ENCODE assay signal across 1 cellular context in the genomic region with DNA sequence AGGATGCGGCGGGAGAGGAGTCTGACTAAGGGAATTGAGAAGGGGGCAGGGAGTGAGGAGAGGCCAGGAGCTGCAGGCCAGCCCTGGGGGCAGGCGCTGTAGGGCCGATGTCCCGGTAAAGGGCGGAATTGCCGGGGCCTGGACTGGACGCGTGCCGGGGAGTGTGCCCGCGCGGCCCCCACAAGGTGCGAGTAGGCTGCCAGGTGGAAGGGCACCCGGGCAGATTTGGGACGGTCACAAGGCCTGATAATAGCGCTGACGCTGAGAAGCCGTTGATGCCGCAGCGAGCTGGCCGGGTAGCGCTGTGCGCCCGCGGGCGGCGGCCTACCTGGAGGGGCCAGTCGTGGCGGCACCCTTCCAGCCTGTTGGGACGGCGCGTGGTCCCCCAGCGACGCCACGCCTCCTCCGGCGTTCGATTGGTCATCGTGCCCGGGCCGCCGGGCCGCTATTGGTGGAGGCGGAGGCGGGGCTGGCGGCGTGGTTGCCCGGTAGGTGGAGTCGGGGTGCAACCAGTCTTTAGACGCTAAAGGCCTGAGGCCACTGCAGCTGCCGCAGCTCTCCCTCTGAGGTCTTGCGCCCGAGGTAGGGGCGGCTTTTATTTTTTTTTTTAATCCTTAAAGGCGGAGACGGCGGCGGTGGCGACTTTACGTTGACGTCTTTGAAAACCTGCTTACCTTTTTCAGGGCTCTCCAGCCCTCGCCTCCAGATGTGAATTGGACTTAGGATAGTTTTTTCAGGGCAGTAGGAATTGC.
TF ChIP-seq lines count a peak whose summit lies in the region.

No MANE protein-coding gene starts in this region.

TF ChIP-seq in HepG2, 621 proteins besides CTCF, POLR2A, EP300 and RAD21 (continued from another document and continues in another):
- TF ChIP-seq, protein P1, sequence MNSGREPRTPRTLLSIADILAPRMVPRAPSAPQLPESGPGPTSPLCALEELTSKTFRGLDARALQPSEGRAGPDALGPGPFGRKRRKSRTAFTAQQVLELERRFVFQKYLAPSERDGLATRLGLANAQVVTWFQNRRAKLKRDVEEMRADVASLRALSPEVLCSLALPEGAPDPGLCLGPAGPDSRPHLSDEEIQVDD (CRISPR knock-in tag; IDR thresholded peaks at IDR 0.05; ENCODE audit: borderline replicate concordance), result peak; percentile 69; the same call in 1 of the 2 replicates
- TF ChIP-seq KLF16 (CRISPR knock-in tag; IDR thresholded peaks at IDR 0.05) (0 out of 4 replicates have a peak, but pooled peaks of 1 of the 2 experiments have one; percentile 37), PHF8 (CRISPR knock-in tag; IDR thresholded peaks at IDR 0.05) (peak; percentile 66), MYNN (CRISPR knock-in tag; IDR thresholded peaks at IDR 0.05; ENCODE audit: low read depth) (0 out of 2 replicates have a peak, but pooled peaks have one; percentile 41), ZNF772 (CRISPR knock-in tag; IDR thresholded peaks at IDR 0.05) (peak; percentile 68; the same call in 1 of the 2 replicates), TAF15 (IDR thresholded peaks at IDR 0.05; ENCODE audit: low read depth, low read length, poor library complexity, severe bottlenecking) (peak; percentile 22), ZNF383 (CRISPR knock-in tag; IDR thresholded peaks at IDR 0.05; ENCODE audit: borderline replicate concordance) (peak; percentile 18; the same call in 1 of the 2 replicates), HNF4G (IDR thresholded peaks at IDR 0.05; ENCODE audit: borderline replicate concordance, low read depth, low read length) (no peak), HNF4G (CRISPR knock-in tag; IDR thresholded peaks at IDR 0.05; ENCODE audit: borderline replicate concordance, low read depth) (peak; percentile 59; the same call in 1 of the 2 replicates), LCORL (IDR thresholded peaks at IDR 0.05) (no peak), LCORL (CRISPR knock-in tag; IDR thresholded peaks at IDR 0.05) (no peak), RFX1 (IDR thresholded peaks at IDR 0.05) (peak; percentile 6; the same call in 1 of the 2 replicates), HNRNPL (IDR thresholded peaks at IDR 0.05; ENCODE audit: low read depth, low read length) (0 out of 2 replicates have a peak, but pooled peaks have one; percentile 29), YEATS2 (CRISPR knock-in tag; IDR thresholded peaks at IDR 0.05; ENCODE audit: borderline replicate concordance) (peak; percentile 24; the same call in 1 of the 2 replicates), KMT2B (CRISPR knock-in tag; IDR thresholded peaks at IDR 0.05) (peak; percentile 31; the same call in 1 of the 2 replicates), HNRNPK (IDR thresholded peaks at IDR 0.05; ENCODE audit: low read depth, low read length, poor library complexity, severe bottlenecking) (peak; percentile 65), PCBP2 (optimal IDR thresholded peaks at IDR 0.05; ENCODE audit: low read depth, low read length, poor library complexity, severe bottlenecking) (no peak), ZBTB38 (CRISPR knock-in tag; IDR thresholded peaks at IDR 0.05) (peak; percentile 34; the same call in 1 of the 2 replicates), ZNF350 (CRISPR knock-in tag; IDR thresholded peaks at IDR 0.05; ENCODE audit: borderline replicate concordance, low read depth) (peak; percentile 44; the same call in 1 of the 2 replicates), ZNF615 (CRISPR knock-in tag; IDR thresholded peaks at IDR 0.05; ENCODE audit: borderline replicate concordance) (0 out of 2 replicates have a peak, but pooled peaks have one; percentile 21)
- TF ChIP-seq, protein P2, sequence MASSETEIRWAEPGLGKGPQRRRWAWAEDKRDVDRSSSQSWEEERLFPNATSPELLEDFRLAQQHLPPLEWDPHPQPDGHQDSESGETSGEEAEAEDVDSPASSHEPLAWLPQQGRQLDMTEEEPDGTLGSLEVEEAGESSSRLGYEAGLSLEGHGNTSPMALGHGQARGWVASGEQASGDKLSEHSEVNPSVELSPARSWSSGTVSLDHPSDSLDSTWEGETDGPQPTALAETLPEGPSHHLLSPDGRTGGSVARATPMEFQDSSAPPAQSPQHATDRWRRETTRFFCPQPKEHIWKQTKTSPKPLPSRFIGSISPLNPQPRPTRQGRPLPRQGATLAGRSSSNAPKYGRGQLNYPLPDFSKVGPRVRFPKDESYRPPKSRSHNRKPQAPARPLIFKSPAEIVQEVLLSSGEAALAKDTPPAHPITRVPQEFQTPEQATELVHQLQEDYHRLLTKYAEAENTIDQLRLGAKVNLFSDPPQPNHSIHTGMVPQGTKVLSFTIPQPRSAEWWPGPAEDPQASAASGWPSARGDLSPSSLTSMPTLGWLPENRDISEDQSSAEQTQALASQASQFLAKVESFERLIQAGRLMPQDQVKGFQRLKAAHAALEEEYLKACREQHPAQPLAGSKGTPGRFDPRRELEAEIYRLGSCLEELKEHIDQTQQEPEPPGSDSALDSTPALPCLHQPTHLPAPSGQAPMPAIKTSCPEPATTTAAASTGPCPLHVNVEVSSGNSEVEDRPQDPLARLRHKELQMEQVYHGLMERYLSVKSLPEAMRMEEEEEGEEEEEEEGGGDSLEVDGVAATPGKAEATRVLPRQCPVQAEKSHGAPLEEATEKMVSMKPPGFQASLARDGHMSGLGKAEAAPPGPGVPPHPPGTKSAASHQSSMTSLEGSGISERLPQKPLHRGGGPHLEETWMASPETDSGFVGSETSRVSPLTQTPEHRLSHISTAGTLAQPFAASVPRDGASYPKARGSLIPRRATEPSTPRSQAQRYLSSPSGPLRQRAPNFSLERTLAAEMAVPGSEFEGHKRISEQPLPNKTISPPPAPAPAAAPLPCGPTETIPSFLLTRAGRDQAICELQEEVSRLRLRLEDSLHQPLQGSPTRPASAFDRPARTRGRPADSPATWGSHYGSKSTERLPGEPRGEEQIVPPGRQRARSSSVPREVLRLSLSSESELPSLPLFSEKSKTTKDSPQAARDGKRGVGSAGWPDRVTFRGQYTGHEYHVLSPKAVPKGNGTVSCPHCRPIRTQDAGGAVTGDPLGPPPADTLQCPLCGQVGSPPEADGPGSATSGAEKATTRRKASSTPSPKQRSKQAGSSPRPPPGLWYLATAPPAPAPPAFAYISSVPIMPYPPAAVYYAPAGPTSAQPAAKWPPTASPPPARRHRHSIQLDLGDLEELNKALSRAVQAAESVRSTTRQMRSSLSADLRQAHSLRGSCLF (CRISPR knock-in tag; IDR thresholded peaks at IDR 0.05; ENCODE audit: borderline replicate concordance), result 0 out of 2 replicates have a peak, but pooled peaks have one; percentile 4
- TF ChIP-seq, protein P3, sequence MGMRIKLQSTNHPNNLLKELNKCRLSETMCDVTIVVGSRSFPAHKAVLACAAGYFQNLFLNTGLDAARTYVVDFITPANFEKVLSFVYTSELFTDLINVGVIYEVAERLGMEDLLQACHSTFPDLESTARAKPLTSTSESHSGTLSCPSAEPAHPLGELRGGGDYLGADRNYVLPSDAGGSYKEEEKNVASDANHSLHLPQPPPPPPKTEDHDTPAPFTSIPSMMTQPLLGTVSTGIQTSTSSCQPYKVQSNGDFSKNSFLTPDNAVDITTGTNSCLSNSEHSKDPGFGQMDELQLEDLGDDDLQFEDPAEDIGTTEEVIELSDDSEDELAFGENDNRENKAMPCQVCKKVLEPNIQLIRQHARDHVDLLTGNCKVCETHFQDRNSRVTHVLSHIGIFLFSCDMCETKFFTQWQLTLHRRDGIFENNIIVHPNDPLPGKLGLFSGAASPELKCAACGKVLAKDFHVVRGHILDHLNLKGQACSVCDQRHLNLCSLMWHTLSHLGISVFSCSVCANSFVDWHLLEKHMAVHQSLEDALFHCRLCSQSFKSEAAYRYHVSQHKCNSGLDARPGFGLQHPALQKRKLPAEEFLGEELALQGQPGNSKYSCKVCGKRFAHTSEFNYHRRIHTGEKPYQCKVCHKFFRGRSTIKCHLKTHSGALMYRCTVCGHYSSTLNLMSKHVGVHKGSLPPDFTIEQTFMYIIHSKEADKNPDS (CRISPR knock-in tag; IDR thresholded peaks at IDR 0.05), result 0 out of 2 replicates have a peak, but pooled peaks have one; percentile 13
- TF ChIP-seq, protein P4, sequence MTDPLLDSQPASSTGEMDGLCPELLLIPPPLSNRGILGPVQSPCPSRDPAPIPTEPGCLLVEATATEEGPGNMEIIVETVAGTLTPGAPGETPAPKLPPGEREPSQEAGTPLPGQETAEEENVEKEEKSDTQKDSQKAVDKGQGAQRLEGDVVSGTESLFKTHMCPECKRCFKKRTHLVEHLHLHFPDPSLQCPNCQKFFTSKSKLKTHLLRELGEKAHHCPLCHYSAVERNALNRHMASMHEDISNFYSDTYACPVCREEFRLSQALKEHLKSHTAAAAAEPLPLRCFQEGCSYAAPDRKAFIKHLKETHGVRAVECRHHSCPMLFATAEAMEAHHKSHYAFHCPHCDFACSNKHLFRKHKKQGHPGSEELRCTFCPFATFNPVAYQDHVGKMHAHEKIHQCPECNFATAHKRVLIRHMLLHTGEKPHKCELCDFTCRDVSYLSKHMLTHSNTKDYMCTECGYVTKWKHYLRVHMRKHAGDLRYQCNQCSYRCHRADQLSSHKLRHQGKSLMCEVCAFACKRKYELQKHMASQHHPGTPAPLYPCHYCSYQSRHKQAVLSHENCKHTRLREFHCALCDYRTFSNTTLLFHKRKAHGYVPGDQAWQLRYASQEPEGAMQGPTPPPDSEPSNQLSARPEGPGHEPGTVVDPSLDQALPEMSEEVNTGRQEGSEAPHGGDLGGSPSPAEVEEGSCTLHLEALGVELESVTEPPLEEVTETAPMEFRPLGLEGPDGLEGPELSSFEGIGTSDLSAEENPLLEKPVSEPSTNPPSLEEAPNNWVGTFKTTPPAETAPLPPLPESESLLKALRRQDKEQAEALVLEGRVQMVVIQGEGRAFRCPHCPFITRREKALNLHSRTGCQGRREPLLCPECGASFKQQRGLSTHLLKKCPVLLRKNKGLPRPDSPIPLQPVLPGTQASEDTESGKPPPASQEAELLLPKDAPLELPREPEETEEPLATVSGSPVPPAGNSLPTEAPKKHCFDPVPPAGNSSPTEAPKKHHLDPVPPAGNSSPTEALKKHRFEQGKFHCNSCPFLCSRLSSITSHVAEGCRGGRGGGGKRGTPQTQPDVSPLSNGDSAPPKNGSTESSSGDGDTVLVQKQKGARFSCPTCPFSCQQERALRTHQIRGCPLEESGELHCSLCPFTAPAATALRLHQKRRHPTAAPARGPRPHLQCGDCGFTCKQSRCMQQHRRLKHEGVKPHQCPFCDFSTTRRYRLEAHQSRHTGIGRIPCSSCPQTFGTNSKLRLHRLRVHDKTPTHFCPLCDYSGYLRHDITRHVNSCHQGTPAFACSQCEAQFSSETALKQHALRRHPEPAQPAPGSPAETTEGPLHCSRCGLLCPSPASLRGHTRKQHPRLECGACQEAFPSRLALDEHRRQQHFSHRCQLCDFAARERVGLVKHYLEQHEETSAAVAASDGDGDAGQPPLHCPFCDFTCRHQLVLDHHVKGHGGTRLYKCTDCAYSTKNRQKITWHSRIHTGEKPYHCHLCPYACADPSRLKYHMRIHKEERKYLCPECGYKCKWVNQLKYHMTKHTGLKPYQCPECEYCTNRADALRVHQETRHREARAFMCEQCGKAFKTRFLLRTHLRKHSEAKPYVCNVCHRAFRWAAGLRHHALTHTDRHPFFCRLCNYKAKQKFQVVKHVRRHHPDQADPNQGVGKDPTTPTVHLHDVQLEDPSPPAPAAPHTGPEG (CRISPR knock-in tag; IDR thresholded peaks at IDR 0.05), result 0 out of 2 replicates have a peak, but pooled peaks have one; percentile 62
- TF ChIP-seq, protein P5, sequence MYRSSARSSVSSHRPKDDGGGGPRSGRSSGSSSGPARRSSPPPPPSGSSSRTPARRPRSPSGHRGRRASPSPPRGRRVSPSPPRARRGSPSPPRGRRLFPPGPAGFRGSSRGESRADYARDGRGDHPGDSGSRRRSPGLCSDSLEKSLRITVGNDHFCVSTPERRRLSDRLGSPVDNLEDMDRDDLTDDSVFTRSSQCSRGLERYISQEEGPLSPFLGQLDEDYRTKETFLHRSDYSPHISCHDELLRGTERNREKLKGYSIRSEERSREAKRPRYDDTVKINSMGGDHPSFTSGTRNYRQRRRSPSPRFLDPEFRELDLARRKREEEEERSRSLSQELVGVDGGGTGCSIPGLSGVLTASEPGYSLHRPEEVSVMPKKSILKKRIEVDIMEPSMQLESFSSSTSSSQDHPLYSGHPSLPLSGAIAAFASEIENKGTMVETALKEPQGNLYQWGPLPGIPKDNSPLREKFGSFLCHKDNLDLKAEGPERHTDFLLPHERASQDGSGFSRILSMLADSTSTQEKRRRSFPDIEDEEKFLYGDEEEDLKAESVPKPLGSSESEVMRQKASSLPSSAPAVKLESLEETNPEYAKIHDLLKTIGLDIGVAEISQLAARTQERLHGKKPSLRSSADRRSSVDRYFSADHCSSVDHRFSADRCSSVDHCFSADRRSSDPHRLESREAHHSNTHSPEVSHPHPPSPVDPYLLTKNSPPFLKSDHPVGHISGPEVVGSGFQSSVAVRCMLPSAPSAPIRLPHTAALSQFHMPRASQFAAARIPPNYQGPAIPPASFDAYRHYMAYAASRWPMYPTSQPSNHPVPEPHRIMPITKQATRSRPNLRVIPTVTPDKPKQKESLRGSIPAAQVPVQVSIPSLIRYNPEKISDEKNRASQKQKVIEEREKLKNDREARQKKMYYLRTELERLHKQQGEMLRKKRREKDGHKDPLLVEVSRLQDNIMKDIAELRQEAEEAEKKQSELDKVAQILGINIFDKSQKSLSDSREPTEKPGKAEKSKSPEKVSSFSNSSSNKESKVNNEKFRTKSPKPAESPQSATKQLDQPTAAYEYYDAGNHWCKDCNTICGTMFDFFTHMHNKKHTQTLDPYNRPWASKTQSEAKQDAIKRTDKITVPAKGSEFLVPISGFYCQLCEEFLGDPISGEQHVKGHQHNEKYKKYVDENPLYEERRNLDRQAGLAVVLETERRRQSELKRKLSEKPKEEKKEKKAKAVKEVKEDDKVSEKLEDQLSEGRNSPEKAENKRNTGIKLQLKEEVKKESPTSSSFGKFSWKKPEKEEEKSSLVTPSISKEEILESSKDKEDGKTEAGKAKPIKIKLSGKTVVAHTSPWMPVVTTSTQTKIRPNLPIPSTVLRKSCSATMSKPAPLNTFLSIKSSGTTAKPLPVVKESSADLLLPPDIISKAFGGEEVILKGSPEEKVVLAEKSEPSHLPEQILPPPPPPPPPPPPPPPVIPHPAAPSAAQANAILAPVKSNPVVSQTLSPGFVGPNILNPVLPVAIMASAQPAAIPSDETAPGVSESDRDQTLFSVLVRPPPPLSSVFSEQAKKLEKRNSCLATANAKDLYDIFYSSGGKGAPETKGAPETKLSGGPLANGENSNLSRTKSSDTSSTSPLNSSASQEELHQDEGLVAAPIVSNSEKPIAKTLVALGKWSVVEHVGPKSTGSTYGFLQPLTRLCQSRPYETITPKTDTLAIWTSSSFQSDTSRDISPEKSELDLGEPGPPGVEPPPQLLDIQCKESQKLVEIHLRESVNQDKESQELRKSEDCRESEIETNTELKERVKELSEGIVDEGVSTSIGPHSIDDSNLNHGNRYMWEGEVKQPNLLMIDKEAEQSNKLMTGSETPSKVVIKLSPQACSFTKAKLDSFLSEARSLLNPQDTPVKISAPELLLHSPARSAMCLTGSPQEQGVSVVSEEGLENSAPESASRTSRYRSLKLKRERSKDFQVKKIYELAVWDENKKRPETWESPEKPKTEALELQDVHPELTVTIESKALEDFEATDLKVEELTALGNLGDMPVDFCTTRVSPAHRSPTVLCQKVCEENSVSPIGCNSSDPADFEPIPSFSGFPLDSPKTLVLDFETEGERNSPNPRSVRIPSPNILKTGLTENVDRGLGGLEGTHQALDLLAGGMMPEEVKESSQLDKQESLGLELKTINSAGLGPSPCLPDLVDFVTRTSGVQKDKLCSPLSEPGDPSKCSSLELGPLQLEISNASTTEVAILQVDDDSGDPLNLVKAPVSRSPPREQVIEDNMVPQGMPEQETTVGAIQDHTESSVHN (CRISPR knock-in tag; IDR thresholded peaks at IDR 0.05), result peak; percentile 26; the same call in 1 of the 2 replicates
